In genomic region chr1:225906467-225906866, GRCh38 we compare ENCODE assay signal across 27 cellular contexts. TPM values are rescaled to one million over a fixed set of nuclear protein-coding genes. Genes with fewer than 3 reads are reported as not detected.
DNase-seq lines count a peak whose midpoint lies in the region; ATAC-seq, FAIRE-seq and TF ChIP-seq lines count a peak whose summit lies in the region.
"Had no signal": no experiment of that assay in that cellular context is flagged by ENCODE, and none has a peak within 500 bp of the region (broad histone marks: within the 10 kb centered on the region; RNA-seq: fewer than 3 reads in every experiment).

No MANE protein-coding gene starts in this region.

- H2BK120ac ChIP-seq in H9 (ENCODE audit: low read depth, low read length, poor library complexity, severe bottlenecking), result no peak overlapping the region

- no peak for DNase-seq in activated naive CD8-positive, alpha-beta T cell treated with anti-CD3 and anti-CD28 coated beads, Interleukin-2, amount 50 U/mL, for 24 hours
- no peak for DNase-seq in H9
- peak; percentile 37 for DNase-seq in kidney
- DNase-seq in osteoblast (ENCODE audit: insufficient read length, low spot score, missing footprints), result peak; percentile 62
- no peak for DNase-seq in stimulated activated CD8-positive, alpha-beta memory T cell treated with anti-CD3 and anti-CD28 coated beads, Interleukin-4, amount 100 ng/mL, for 48 hours
- DNase-seq in iPS-NIHi7 (ENCODE audit: extremely low spot score), result no peak
- DNase-seq: 8988T; ACHN; CD4-positive, alpha-beta memory T cell; COR-L47; H7; KG1; MG63; NCI-H1105 treated with DMSO at 0.1 percent for 48 hours; NCI-H146; NCI-H1930; NCI-H2107; NCI-H446; NCI-H524 treated with DMSO at 0.1 percent for 48 hours; NCI-H774; SJCRH30 had no signal

- H3K23me2 ChIP-seq in H9 (ENCODE audit: insufficient read length, low read depth, low read length, poor library complexity, severe bottlenecking), result no peaks in the 10 kb centered on the region

- no peak overlapping the region for H2AFZ ChIP-seq in H9 (ENCODE audit: low read length)
- no peak overlapping the region for H2AFZ ChIP-seq in osteoblast (ENCODE audit: low read length)

- no peak overlapping the region for H3K4ac ChIP-seq in H9 (ENCODE audit: low read depth, low read length)

- no peak overlapping the region for H3K56ac ChIP-seq in H9 (ENCODE audit: insufficient read length, low read depth, low read length)

- no peaks in the 10 kb centered on the region for H3K27me3 Mint-ChIP-seq in activated naive CD8-positive, alpha-beta T cell
- H3K27me3 Mint-ChIP-seq in activated naive CD8-positive, alpha-beta T cell treated with anti-CD3 and anti-CD28 coated beads, Interleukin-2, amount 50 U/mL, for 24 hours, result no peaks in the 10 kb centered on the region
- H3K27me3 Mint-ChIP-seq in H9 (ENCODE audit: low read depth), result peaks cover 3% of the 10 kb centered on the region
- H3K27me3 Mint-ChIP-seq: CD4-positive, alpha-beta memory T cell had no signal

- no peak for FAIRE-seq in kidney (lab: Jason Lieb, UNC)
- FAIRE-seq: G401.6, HTR-8/SVneo had no signal

- no peak overlapping the region for H4K8ac ChIP-seq in H9 (replicated peaks; ENCODE audit: insufficient read length, low read depth, low read length)

- H3K18ac ChIP-seq in H9 (ENCODE audit: insufficient read length, low read depth, low read length), result no peak overlapping the region

- intact Hi-C loops in kidney (cut with DNase I), result no loop called here

- no peak for ATAC-seq in activated naive CD8-positive, alpha-beta T cell treated with anti-CD3 and anti-CD28 coated beads, Interleukin-2, amount 50 U/mL, for 24 hours
- ATAC-seq in GM19328 (IDR thresholded peaks at IDR 0.05; ENCODE audit: unreplicated experiment), result no peak
- ATAC-seq: SK-N-SH treated with all-trans-retinoic acid at 6 μM for 48 hours had no signal

- H3K9me3 Mint-ChIP-seq in activated naive CD8-positive, alpha-beta T cell (ENCODE audit: low read depth), result no peaks in the 10 kb centered on the region
- H3K9me3 Mint-ChIP-seq in activated naive CD8-positive, alpha-beta T cell treated with anti-CD3 and anti-CD28 coated beads, Interleukin-2, amount 50 U/mL, for 24 hours, result no peaks in the 10 kb centered on the region
- no peaks in the 10 kb centered on the region for H3K9me3 Mint-ChIP-seq in H9

- H3K9me3 ChIP-seq in H9 (ENCODE audit: control insufficient read depth, low read depth, low read length), result no peaks in the 10 kb centered on the region
- no peaks in the 10 kb centered on the region for H3K9me3 ChIP-seq in kidney (ENCODE audit: control insufficient read depth in 1 of 2, low read length in 2 of 2)
- no peaks in the 10 kb centered on the region for H3K9me3 ChIP-seq in osteoblast (ENCODE audit: low read depth, low read length)
- H3K9me3 ChIP-seq: MG63, SJCRH30 had no signal

- H3T11ph ChIP-seq in H9 (ENCODE audit: low read length), result no peak overlapping the region

- no peak overlapping the region for H3K27ac ChIP-seq in H9 (ENCODE audit: insufficient read length, low read depth, low read length)
- no peak overlapping the region for H3K27ac ChIP-seq in kidney (ENCODE audit: low read depth in 2 of 2, low read length in 2 of 2)
- H3K27ac ChIP-seq in osteoblast (ENCODE audit: low read depth, low read length), result no peak overlapping the region
- H3K27ac ChIP-seq: SJCRH30 had no signal

- WGBS in H9 (ENCODE audit: extremely low coverage, insufficient read length, low lambda C conversion rate), result no CpG with 5 or more reads among the region's 6 CpGs

- peaks cover 31% of the 10 kb centered on the region for H3K4me1 Mint-ChIP-seq in activated naive CD8-positive, alpha-beta T cell (ENCODE audit: low read depth)
- peaks cover 26% of the 10 kb centered on the region for H3K4me1 Mint-ChIP-seq in activated naive CD8-positive, alpha-beta T cell treated with anti-CD3 and anti-CD28 coated beads, Interleukin-2, amount 50 U/mL, for 24 hours
- H3K4me1 Mint-ChIP-seq in H9, result peaks cover 13 to 18% of the 10 kb centered on the region in 2 experiments

- H3K4me3 Mint-ChIP-seq in activated naive CD8-positive, alpha-beta T cell, result no peak overlapping the region
- no peak overlapping the region for H3K4me3 Mint-ChIP-seq in activated naive CD8-positive, alpha-beta T cell treated with anti-CD3 and anti-CD28 coated beads, Interleukin-2, amount 50 U/mL, for 24 hours
- no peak overlapping the region for H3K4me3 Mint-ChIP-seq in H9
- H3K4me3 Mint-ChIP-seq: CD4-positive, alpha-beta memory T cell had no signal

- H4K5ac ChIP-seq in H9 (ENCODE audit: insufficient read length, low read depth, low read length), result no peak overlapping the region

- no peak overlapping the region for H2BK12ac ChIP-seq in H9 (ENCODE audit: insufficient read length, low read depth, low read length)

- no peaks in the 10 kb centered on the region for H3K79me1 ChIP-seq in H9 (ENCODE audit: insufficient read depth, low read depth, low read length, poor library complexity, severe bottlenecking)

- H3K4me2 ChIP-seq in H9 (ENCODE audit: insufficient read depth, insufficient read length, low read length), result no peak overlapping the region
- no peak overlapping the region for H3K4me2 ChIP-seq in osteoblast (ENCODE audit: insufficient read depth, low read length)

- peak overlapping the region; percentile 5; the same call in 1 of the 2 replicates for H3K14ac ChIP-seq in H9 (ENCODE audit: insufficient read depth, low read length)

- H3K4me3 ChIP-seq in kidney (ENCODE audit: low read length in 2 of 2) (no peak overlapping the region), osteoblast (ENCODE audit: insufficient read depth, low read length) (no peak overlapping the region)
- H3K4me3 ChIP-seq: MG63, SJCRH30 had no signal

- H4K20me1 ChIP-seq in H9 (ENCODE audit: control insufficient read depth, insufficient read depth, insufficient read length), result no peaks in the 10 kb centered on the region
- H4K20me1 ChIP-seq in osteoblast (ENCODE audit: insufficient read depth, low read length), result no peaks in the 10 kb centered on the region

- H3K27me3 ChIP-seq in H9 (ENCODE audit: insufficient read depth, low read length) (no peaks in the 10 kb centered on the region), osteoblast (ENCODE audit: insufficient read depth, low read length) (no peaks in the 10 kb centered on the region)
- H3K27me3 ChIP-seq: MG63, SJCRH30 had no signal

- no peak overlapping the region for H3K23ac ChIP-seq in H9 (ENCODE audit: insufficient read length, low read depth, low read length)

- H3K36me3 ChIP-seq in kidney (ENCODE audit: control insufficient read depth in 1 of 2, insufficient read depth in 2 of 2, low read length in 2 of 2), result no peaks in the 10 kb centered on the region
- H3K36me3 ChIP-seq in osteoblast (ENCODE audit: insufficient read depth, low read length), result no peaks in the 10 kb centered on the region
- H3K36me3 ChIP-seq: MG63, SJCRH30 had no signal

- no peak overlapping the region for H3K9ac ChIP-seq in H9 (ENCODE audit: extremely low read depth, insufficient read length, low read length)
- no peak overlapping the region for H3K9ac ChIP-seq in kidney (ENCODE audit: low read length in 2 of 2)

- TF ChIP-seq CTCF in H9 (conservative IDR thresholded peaks at IDR 0.05) (no peak), kidney (IDR thresholded peaks at IDR 0.05; ENCODE audit: borderline replicate concordance, extremely low read depth, insufficient read depth) (no peak), osteoblast (IDR thresholded peaks at IDR 0.05; ENCODE audit: extremely low read depth, low read depth, low read length) (no peak)

- H3K36me3 Mint-ChIP-seq in activated naive CD8-positive, alpha-beta T cell, result no peaks in the 10 kb centered on the region
- no peaks in the 10 kb centered on the region for H3K36me3 Mint-ChIP-seq in activated naive CD8-positive, alpha-beta T cell treated with anti-CD3 and anti-CD28 coated beads, Interleukin-2, amount 50 U/mL, for 24 hours (ENCODE audit: low read depth)
- no peaks in the 10 kb centered on the region for H3K36me3 Mint-ChIP-seq in H9 (ENCODE audit: insufficient read depth in 1 of 3, low read depth in 3 of 3)
- H3K36me3 Mint-ChIP-seq: CD4-positive, alpha-beta memory T cell had no signal

- H2BK5ac ChIP-seq in H9 (ENCODE audit: insufficient read length, low read length), result no peak overlapping the region

- H3K4me1 ChIP-seq in H9 (ENCODE audit: insufficient read depth, low read length), result no peaks in the 10 kb centered on the region; the same call in 1 of the 2 replicates
- peaks cover 0 to 3% of the 10 kb centered on the region in 2 donors for H3K4me1 ChIP-seq in kidney (ENCODE audit: control insufficient read depth in 1 of 2, insufficient read depth in 1 of 2, low read depth in 1 of 2, low read length in 2 of 2)
- H3K4me1 ChIP-seq in osteoblast (ENCODE audit: insufficient read depth, low read length), result peaks cover 4% of the 10 kb centered on the region
- H3K4me1 ChIP-seq: SJCRH30 had no signal

- H2BK15ac ChIP-seq in H9 (ENCODE audit: low read depth, low read length), result no peak overlapping the region

- no peak overlapping the region for H2BK20ac ChIP-seq in H9 (ENCODE audit: low read depth, low read length, poor library complexity, severe bottlenecking)

- H4K91ac ChIP-seq in H9 (ENCODE audit: insufficient read length, low read depth, low read length), result no peak overlapping the region

- H3K27ac Mint-ChIP-seq in activated naive CD8-positive, alpha-beta T cell, result peak overlapping the region; percentile 18
- H3K27ac Mint-ChIP-seq in activated naive CD8-positive, alpha-beta T cell treated with anti-CD3 and anti-CD28 coated beads, Interleukin-2, amount 50 U/mL, for 24 hours, result no peak overlapping the region
- H3K27ac Mint-ChIP-seq in H9, result no peak overlapping the region; a peak in 1 of 7 replicates

- no peaks in the 10 kb centered on the region for H3K79me2 ChIP-seq in H9 (ENCODE audit: insufficient read depth, low read length)
- no peaks in the 10 kb centered on the region for H3K79me2 ChIP-seq in osteoblast (ENCODE audit: insufficient read depth, low read length)

- H2AK5ac ChIP-seq in H9 (ENCODE audit: insufficient read length, low read length), result no peak overlapping the region

RNA-seq across cellular contexts. Expression of gene LEFTY1, which starts 17.5 kb away (rescaled TPM):
- total RNA-seq in H9 (2021) (102 and 107 TPM in 2 replicates), kidney (8.6 TPM), osteoblast (under 0.01 TPM in 1 of 2 replicates, not detected in the other)
- polyA plus RNA-seq in kidney (ENCODE audit: insufficient read depth, low read depth, low replicate concordance), result 0.41 TPM
- polyA plus RNA-seq: CD4-positive, alpha-beta memory T cell had no signal

RNA-seq across cellular contexts. Expression of gene PYCR2, which starts 17.6 kb away (rescaled TPM):
- total RNA-seq in H9 (2021) (104 TPM in 2 replicates), kidney (79.3 TPM), osteoblast (25.9 and 29.0 TPM in 2 replicates)
- 72.4 TPM for polyA plus RNA-seq in kidney (ENCODE audit: insufficient read depth, low read depth, low replicate concordance)

RNA-seq across cellular contexts. Expression of gene TMEM63A, which starts 24.3 kb away (rescaled TPM):
- total RNA-seq in H9 (2021), result 75.7 and 80.7 TPM in 2 replicates
- 159 TPM for total RNA-seq in kidney
- 25.5 TPM for polyA plus RNA-seq in kidney (ENCODE audit: insufficient read depth, low read depth, low replicate concordance)
- 23.2 and 31.5 TPM in 2 replicates for total RNA-seq in osteoblast

RNA-seq across cellular contexts. Expression of gene LEFTY2, which starts 34.6 kb away (rescaled TPM):
- total RNA-seq in H9 (2021) (16.3 and 16.9 TPM in 2 replicates), kidney (0.13 TPM), osteoblast (not detected in 2 replicates)
- polyA plus RNA-seq in kidney (ENCODE audit: insufficient read depth, low read depth, low replicate concordance), result 0.28 TPM
- total RNA-seq: CD4-positive, alpha-beta memory T cell had no signal
- polyA plus RNA-seq: BJ; CD4-positive, alpha-beta memory T cell had no signal

Comparison
In these comparisons a context has a peak if more than half of its experiments do, and no peak if none do; other contexts are left out.
1. DNase-seq: peak in kidney (single experiment) and osteoblast (single experiment); none in activated naive CD8-positive, alpha-beta T cell treated with anti-CD3 and anti-CD28 coated beads, Interleukin-2, amount 50 U/mL, for 24 hours (single experiment), H9 (single experiment), stimulated activated CD8-positive, alpha-beta memory T cell treated with anti-CD3 and anti-CD28 coated beads, Interleukin-4, amount 100 ng/mL, for 48 hours (single experiment) and iPS-NIHi7 (single experiment).
2. RNA of gene LEFTY1, which starts 17.5 kb away (total RNA-seq): 102 to 107 TPM in H9; 8.6 TPM in kidney (single experiment) and under 0.01 TPM in osteoblast; every median in the first group is over 10 times any median in the second.